Comparison of ENCODE assay signal across 30 cellular contexts in the genomic region with DNA sequence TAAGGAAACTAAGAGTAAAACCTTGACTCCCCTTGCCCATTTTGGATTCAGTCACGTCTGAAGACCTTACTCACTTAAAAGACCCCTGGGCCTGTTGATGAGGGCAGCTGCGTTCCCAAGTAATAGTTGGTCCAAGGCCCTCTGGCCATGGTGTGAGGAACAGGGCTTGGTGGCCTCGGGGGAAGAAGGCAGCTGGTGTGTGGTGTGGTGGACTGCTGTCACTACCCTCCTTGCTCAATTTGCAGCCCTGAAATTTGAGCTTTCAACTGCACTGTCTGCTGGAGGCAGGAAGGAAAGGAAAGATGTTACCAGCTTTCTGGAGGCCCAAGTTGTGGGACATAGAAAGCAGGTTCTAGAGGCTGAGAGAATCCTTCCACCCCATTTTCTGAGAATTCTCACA.
DNase-seq lines count a peak whose midpoint lies in the region; ATAC-seq and TF ChIP-seq lines count a peak whose summit lies in the region.
"Had no signal": no experiment of that assay in that cellular context is flagged by ENCODE, and none has a peak within 500 bp of the region (broad histone marks: within the 10 kb centered on the region; RNA-seq: fewer than 3 reads in every experiment).

No MANE protein-coding gene starts in this region.

- no peaks in the 10 kb centered on the region for H3K79me2 ChIP-seq in Karpas-422 (ENCODE audit: low read length)

- H3K36me3 ChIP-seq in Karpas-422 (ENCODE audit: insufficient read depth, low read length) (peaks cover 4% of the 10 kb centered on the region), adipocyte (ENCODE audit: control insufficient read depth, insufficient read depth, low read length, severe bottlenecking) (no peaks in the 10 kb centered on the region), esophagus muscularis mucosa (no peaks in the 10 kb centered on the region), esophagus squamous epithelium (no peaks in the 10 kb centered on the region)
- H3K36me3 ChIP-seq: HAP-1, SJSA1, suprapubic skin, upper lobe of right lung had no signal

- peaks cover 73% of the 10 kb centered on the region for H3K4me1 ChIP-seq in Karpas-422 (ENCODE audit: low read length)
- peaks cover 48% of the 10 kb centered on the region for H3K4me1 ChIP-seq in adipocyte (ENCODE audit: control insufficient read depth, insufficient read depth, low read length)
- H3K4me1 ChIP-seq in esophagus muscularis mucosa: peaks cover 15 to 38% (median 25%) of the 10 kb centered on the region in 4 donors
- peaks cover 0 to 15% (median 4%) of the 10 kb centered on the region in 3 donors for H3K4me1 ChIP-seq in esophagus squamous epithelium
- H3K4me1 ChIP-seq: HAP-1 had no signal

- peaks cover 7% of the 10 kb centered on the region for H3K36me3 Mint-ChIP-seq in nephron (ENCODE audit: low read depth)

- peak overlapping the region; percentile 39 for H3K9ac ChIP-seq in Karpas-422 (ENCODE audit: low read length)
- H3K9ac ChIP-seq in adipocyte (ENCODE audit: low read length): no peak overlapping the region
- H3K9ac ChIP-seq: BLaER1 treated with 17β-estradiol and CSF1 and Interleukin-3, amounts not matched to agents 10 nM and 100 nM had no signal

- DNase-seq in EH (ENCODE audit: low read depth) (peak; percentile 41), Karpas-422 (peak; percentile 74), adipocyte (ENCODE audit: low read depth) (peak; percentile 40), esophagus muscularis mucosa (ENCODE audit: extremely low spot score) (no peak), esophagus squamous epithelium (lab: John Stamatoyannopoulos, UW) (no peak)
- DNase-seq in activated CD4-positive, alpha-beta T cell treated with anti-CD3 and anti-CD28 coated beads, Interleukin-2, amount 50 U/mL, for 48 hours: no peak
- DNase-seq: activated CD4-positive, alpha-beta T cell treated with anti-CD3 and anti-CD28 coated beads for 48 hours; activated gamma-delta T cell; activated T-cell treated with anti-CD3 and anti-CD28 coated beads, Interleukin-2, amount 50 U/mL, for 24 hours; caudate nucleus; cortex of kidney; effector memory CD8-positive, alpha-beta T cell; kidney; naive thymus-derived CD4-positive, alpha-beta T cell; NCI-H1105; NCI-H187 treated with DMSO at 0.1 percent for 48 hours; NCI-H2227 treated with DMSO at 0.1 percent for 48 hours; stimulated activated naive CD4-positive, alpha-beta T cell; T1000; upper lobe of right lung had no signal

- H3K27me3 Mint-ChIP-seq in nephron (ENCODE audit: low read depth): peaks cover 4% of the 10 kb centered on the region

- ATAC-seq in HG03025 (IDR thresholded peaks at IDR 0.05; ENCODE audit: low FRiP score, unreplicated experiment): no peak
- ATAC-seq: effector memory CD8-positive, alpha-beta T cell; naive thymus-derived CD4-positive, alpha-beta T cell; upper lobe of right lung had no signal

- H3K27me3 ChIP-seq in Karpas-422 (ENCODE audit: low read length) (no peaks in the 10 kb centered on the region), adipocyte (replicated peaks; ENCODE audit: control insufficient read depth, insufficient read depth, low read length) (no peaks in the 10 kb centered on the region), esophagus muscularis mucosa (no peaks in the 10 kb centered on the region), esophagus squamous epithelium (peaks cover 0 to 22% (median 0%) of the 10 kb centered on the region in 4 donors)
- H3K27me3 ChIP-seq: BLaER1 treated with 17β-estradiol and CSF1 and Interleukin-3, amounts not matched to agents 10 nM and 100 nM; SJSA1; upper lobe of right lung had no signal

- no peak for TF ChIP-seq POLR2A in esophagus muscularis mucosa (IDR thresholded peaks at IDR 0.05; ENCODE audit: low read depth)
- TF ChIP-seq POLR2A in esophagus squamous epithelium (IDR thresholded peaks at IDR 0.05): no peak

- intact Hi-C loops in esophagus muscularis mucosa (cut with DNase I) (no loop called here), esophagus squamous epithelium (cut with DNase I) (no loop called here)

- H3K27ac ChIP-seq in Karpas-422 (ENCODE audit: low read length) (peak overlapping the region; percentile 89), esophagus muscularis mucosa (replicated peaks in 1 of 4) (no peak overlapping the region), esophagus squamous epithelium (no peak overlapping the region)
- H3K27ac ChIP-seq: BLaER1 treated with 17β-estradiol and CSF1 and Interleukin-3, amounts not matched to agents 10 nM and 100 nM; SJSA1; suprapubic skin; upper lobe of right lung; VCaP had no signal

- H2AFZ ChIP-seq in Karpas-422 (ENCODE audit: low read length): no peak overlapping the region

- no peaks in the 10 kb centered on the region for H4K20me1 ChIP-seq in Karpas-422 (ENCODE audit: insufficient read depth, low read depth, low read length)
- H4K20me1 ChIP-seq: BLaER1 treated with 17β-estradiol and CSF1 and Interleukin-3, amounts not matched to agents 10 nM and 100 nM had no signal

- peak overlapping the region; percentile 65 to 96 (median 81) for H3K27ac Mint-ChIP-seq in nephron
- H3K27ac Mint-ChIP-seq: activated T-cell treated with anti-CD3 and anti-CD28 coated beads, Interleukin-2, amount 50 U/mL, for 24 hours; IgD-negative memory B cell; mesothelial cell of epicardium; naive thymus-derived CD4-positive, alpha-beta T cell had no signal

- H3K4me3 Mint-ChIP-seq in nephron: no peak overlapping the region
- H3K4me3 Mint-ChIP-seq: activated T-cell treated with anti-CD3 and anti-CD28 coated beads, Interleukin-2, amount 50 U/mL, for 24 hours; effector memory CD8-positive, alpha-beta T cell; mesothelial cell of epicardium; naive thymus-derived CD4-positive, alpha-beta T cell had no signal

- no peak for TF ChIP-seq CTCF in nephron (IDR thresholded peaks at IDR 0.05; ENCODE audit: unreplicated experiment in 3 of 3)
- TF ChIP-seq CTCF in esophagus muscularis mucosa (IDR thresholded peaks at IDR 0.05): no peak
- TF ChIP-seq CTCF in esophagus squamous epithelium (IDR thresholded peaks at IDR 0.05): no peak

- H3K4me3 ChIP-seq in Karpas-422 (ENCODE audit: low read length): no peak overlapping the region
- no peak overlapping the region for H3K4me3 ChIP-seq in adipocyte (ENCODE audit: low read length)
- no peak overlapping the region for H3K4me3 ChIP-seq in esophagus muscularis mucosa
- H3K4me3 ChIP-seq in esophagus squamous epithelium: no peak overlapping the region
- H3K4me3 ChIP-seq: BLaER1 treated with 17β-estradiol and CSF1 and Interleukin-3, amounts not matched to agents 10 nM and 100 nM; HAP-1; SJSA1; skin epidermis; suprapubic skin; upper lobe of right lung had no signal

- TF ChIP-seq EP300 in esophagus muscularis mucosa (IDR thresholded peaks at IDR 0.05): no peak

- 62% methylated on average over 3 of the region's 3 CpGs for WGBS in esophagus muscularis mucosa
- 43% methylated on average over 1 of the region's 3 CpGs; no CpG with 5 or more reads in 1 of the 2 donors for WGBS in esophagus squamous epithelium, 2 donors

- H3K9me3 ChIP-seq in Karpas-422 (ENCODE audit: low read length) (peaks cover 2% of the 10 kb centered on the region; the same call in 1 of the 2 replicates), adipocyte (ENCODE audit: control insufficient read depth, low read length) (peaks cover 3% of the 10 kb centered on the region), esophagus muscularis mucosa (peaks cover 0 to 8% (median 2%) of the 10 kb centered on the region in 4 donors), esophagus squamous epithelium (peaks cover 0 to 8% (median 4%) of the 10 kb centered on the region in 3 donors)
- H3K9me3 ChIP-seq: HAP-1, SJSA1 had no signal

- peak overlapping the region; percentile 2 for H3K4me2 ChIP-seq in Karpas-422 (ENCODE audit: low read depth, low read length, poor library complexity, severe bottlenecking)
- H3K4me2 ChIP-seq: BLaER1 treated with 17β-estradiol and CSF1 and Interleukin-3, amounts not matched to agents 10 nM and 100 nM had no signal

- H3K9me2 ChIP-seq in Karpas-422 (replicated peaks; ENCODE audit: insufficient read depth, low read length): no peaks in the 10 kb centered on the region

- peaks cover 7% of the 10 kb centered on the region for H3K9me3 Mint-ChIP-seq in nephron

- peaks cover 78% of the 10 kb centered on the region for H3K4me1 Mint-ChIP-seq in nephron

Comparison
In these comparisons a context has a peak if more than half of its experiments do, and no peak if none do; other contexts are left out.
1. DNase-seq: peak in EH (single experiment), Karpas-422 (single experiment) and adipocyte (single experiment); none in activated CD4-positive, alpha-beta T cell treated with anti-CD3 and anti-CD28 coated beads, Interleukin-2, amount 50 U/mL, for 48 hours (0 of 2), esophagus muscularis mucosa (single experiment) and esophagus squamous epithelium (single experiment).